11 cellular contexts compared by ENCODE assay signal in genomic region chr11:120215634-120216033, GRCh38. TPM values are rescaled to one million over a fixed set of nuclear protein-coding genes. Genes with fewer than 3 reads are reported as not detected.
DNase-seq lines count a peak whose midpoint lies in the region; ATAC-seq and TF ChIP-seq lines count a peak whose summit lies in the region.
"Had no signal": no experiment of that assay in that cellular context is flagged by ENCODE, and none has a peak within 500 bp of the region (broad histone marks: within the 10 kb centered on the region; RNA-seq: fewer than 3 reads in every experiment).

No MANE protein-coding gene starts in this region.

- H3K4me2 ChIP-seq in PC-3 (ENCODE audit: low read length), result peak overlapping the region; percentile 56
- no peak overlapping the region for H3K4me2 ChIP-seq in hepatocyte

- no peak overlapping the region for H3K9ac ChIP-seq in PC-3 (ENCODE audit: low read length)

- no peaks in the 10 kb centered on the region for H3K27me3 ChIP-seq in PC-3 (ENCODE audit: low read length)
- peaks cover 0 to 5% (median 0%) of the 10 kb centered on the region in 4 donors for H3K27me3 ChIP-seq in esophagus squamous epithelium
- no peaks in the 10 kb centered on the region for H3K27me3 ChIP-seq in thyroid gland
- H3K27me3 ChIP-seq in hepatocyte, result no peaks in the 10 kb centered on the region
- H3K27me3 ChIP-seq: ascending aorta had no signal

- peaks cover 47% of the 10 kb centered on the region for H3K79me2 ChIP-seq in PC-3 (ENCODE audit: low read length)
- peaks cover 76% of the 10 kb centered on the region for H3K79me2 ChIP-seq in hepatocyte

- CTCF ChIA-PET in PC-3 (lab: Charles Lee), result no interaction called here

- BruUV-seq in PC-3 (replicated peaks; lab: Mats Ljungman, UMichigan), result no TSS peak

- TF ChIP-seq POLR2A in esophagus squamous epithelium (IDR thresholded peaks at IDR 0.05) (no peak), thyroid gland (IDR thresholded peaks at IDR 0.05) (no peak)

- no peak overlapping the region for H3K4me3 ChIP-seq in PC-3 (ENCODE audit: low read length)
- no peak overlapping the region for H3K4me3 ChIP-seq in esophagus squamous epithelium
- no peak overlapping the region for H3K4me3 ChIP-seq in thyroid gland (replicated peaks in 1 of 3)
- no peak overlapping the region for H3K4me3 ChIP-seq in hepatocyte
- H3K4me3 ChIP-seq: ascending aorta, lung had no signal

- H3K36me3 ChIP-seq in PC-3 (ENCODE audit: low read depth, low read length), result peaks cover 10% of the 10 kb centered on the region
- peaks cover 0 to 11% (median 0%) of the 10 kb centered on the region in 3 donors for H3K36me3 ChIP-seq in esophagus squamous epithelium
- no peaks in the 10 kb centered on the region for H3K36me3 ChIP-seq in thyroid gland
- H3K36me3 ChIP-seq in hepatocyte (replicated peaks; ENCODE audit: insufficient read depth, low read depth), result no peaks in the 10 kb centered on the region
- H3K36me3 ChIP-seq: ascending aorta had no signal

- H3K9me2 ChIP-seq in PC-3 (replicated peaks; ENCODE audit: low read length) (no peaks in the 10 kb centered on the region), hepatocyte (replicated peaks; ENCODE audit: insufficient read depth) (no peaks in the 10 kb centered on the region)

- POLR2A ChIA-PET in PC-3 (lab: Charles Lee; ENCODE audit: unreplicated experiment), result no interaction called here

- intact Hi-C loops in PC-3 (cut with micrococcal nuclease) (no loop called here), esophagus squamous epithelium (cut with DNase I) (no loop called here), thyroid gland (cut with DNase I) (no loop called here)

- 0 out of 2 replicates have a peak overlapping the region, but pooled peaks have one; percentile 7 for H3K27ac ChIP-seq in PC-3 (ENCODE audit: low read length)
- peak overlapping the region; percentile 39 to 75 (median 66) for H3K27ac ChIP-seq in esophagus squamous epithelium
- peak overlapping the region in 2 of 3 donors; percentile 45 to 52 for H3K27ac ChIP-seq in thyroid gland
- no peak overlapping the region for H3K27ac ChIP-seq in hepatocyte
- H3K27ac ChIP-seq: ascending aorta had no signal

- 60 to 61% methylated on average over 1 to 3 of the region's 5 CpGs for WGBS in esophagus squamous epithelium, 2 donors
- 75 to 92% methylated on average over 5 of the region's 5 CpGs for WGBS in thyroid gland, 2 donors
- 84% methylated on average over 5 of the region's 5 CpGs for WGBS in hepatocyte (ENCODE audit: low lambda C conversion rate, missing lambda C conversion rate)

- H2AFZ ChIP-seq in PC-3 (ENCODE audit: low read length), result no peak overlapping the region
- H2AFZ ChIP-seq in hepatocyte, result no peak overlapping the region

- ATAC-seq in PC-3 (peak; percentile 48), HG03045 (IDR thresholded peaks at IDR 0.05; ENCODE audit: unreplicated experiment) (no peak), GM21447 (IDR thresholded peaks at IDR 0.05; ENCODE audit: unreplicated experiment) (no peak)

- peaks cover 38% of the 10 kb centered on the region for H3K4me1 ChIP-seq in PC-3 (ENCODE audit: insufficient read depth, low read length)
- H3K4me1 ChIP-seq in esophagus squamous epithelium, result peaks cover 34 to 95% (median 52%) of the 10 kb centered on the region in 3 donors
- peaks cover 5 to 49% of the 10 kb centered on the region in 2 donors for H3K4me1 ChIP-seq in thyroid gland
- H3K4me1 ChIP-seq in hepatocyte (ENCODE audit: insufficient read depth), result peaks cover 52% of the 10 kb centered on the region

- H4K20me1 ChIP-seq in PC-3 (ENCODE audit: low read length) (peaks cover 24% of the 10 kb centered on the region; the same call in 1 of the 2 replicates), hepatocyte (ENCODE audit: insufficient read depth, poor library complexity, severe bottlenecking) (peaks cover 13% of the 10 kb centered on the region)

- no peaks in the 10 kb centered on the region for H3F3A ChIP-seq in PC-3 (ENCODE audit: low read length, unreplicated experiment)

- TF ChIP-seq CTCF in PC-3 (conservative IDR thresholded peaks at IDR 0.05; ENCODE audit: low read depth, low read length) (no peak), esophagus squamous epithelium (IDR thresholded peaks at IDR 0.05) (no peak), thyroid gland (IDR thresholded peaks at IDR 0.05) (no peak), hepatocyte (IDR thresholded peaks at IDR 0.05; ENCODE audit: poor library complexity) (no peak)

- DNase-seq in PC-3 (peak; percentile 71), esophagus squamous epithelium (lab: John Stamatoyannopoulos, UW) (no peak), lung microvascular endothelial cell (ENCODE audit: low read depth in 2 of 2) (peak; percentile 65 to 74), thyroid gland (no peak), NCI-H146 treated with DMSO at 0.1 percent for 48 hours (lab: John Stamatoyannopoulos, UW; ENCODE audit: unreplicated experiment) (no peak), hepatocyte (ENCODE audit: low spot score) (no peak)
- DNase-seq: NCI-H187 had no signal

- H3K9me3 ChIP-seq in PC-3 (ENCODE audit: low read length), result no peaks in the 10 kb centered on the region
- no peaks in the 10 kb centered on the region for H3K9me3 ChIP-seq in esophagus squamous epithelium
- H3K9me3 ChIP-seq in thyroid gland, result no peaks in the 10 kb centered on the region
- H3K9me3 ChIP-seq in hepatocyte (ENCODE audit: low read depth), result no peaks in the 10 kb centered on the region
- H3K9me3 ChIP-seq: ascending aorta had no signal

RNA-seq across cellular contexts. Expression of gene OAF, which starts 4.8 kb away (rescaled TPM):
- total RNA-seq in PC-3 (2014; rRNA removed) (97.1 and 126 TPM in 2 replicates), esophagus squamous epithelium (10 to 100 TPM in 3 of 4 donors, 1 to 10 TPM in 1; 7.4 to 49.0 (median 14.3) TPM), lung microvascular endothelial cell (16.6 and 17.3 TPM in 2 replicates), thyroid gland (10 to 100 TPM; 31.7 to 77.1 (median 36.2) TPM), hepatocyte (63.9 and 72.4 TPM in 2 replicates)
- polyA plus RNA-seq in hepatocyte, result 73.0 and 102 TPM in 2 replicates

RNA-seq across cellular contexts. Expression of gene POU2F3, which starts 24.3 kb away (rescaled TPM):
- 0.62 and 0.81 TPM in 2 replicates for total RNA-seq in PC-3 (2014; rRNA removed)
- total RNA-seq in esophagus squamous epithelium, result 1 to 10 TPM in 3 of 4 donors, not detected in 1; 1.1 to 2.9 (median 1.5) TPM
- under 0.01 TPM in 1 of 2 replicates, not detected in the other for total RNA-seq in lung microvascular endothelial cell
- 1 to 10 TPM; 1.2 to 2.3 (median 1.8) TPM for total RNA-seq in thyroid gland
- total RNA-seq in hepatocyte, result 0.24 TPM in 1 of 2 replicates, not detected in the other
- polyA plus RNA-seq in hepatocyte, result 0.21 TPM in 1 of 2 replicates, not detected in the other
- total RNA-seq: ascending aorta had no signal

Comparison
In these comparisons a context has a peak if more than half of its experiments do, and no peak if none do; other contexts are left out.
1. DNase-seq: peak in PC-3 (single experiment) and lung microvascular endothelial cell (2 of 2); none in esophagus squamous epithelium (single experiment), thyroid gland (0 of 2), NCI-H146 treated with DMSO at 0.1 percent for 48 hours (single experiment) and hepatocyte (single experiment).